In genomic region chr5:43209060-43209459, GRCh38 we compare ENCODE assay signal across 14 cellular contexts. TPM values are rescaled to one million over a fixed set of nuclear protein-coding genes. Genes with fewer than 3 reads are reported as not detected.
"Had no signal": no experiment of that assay in that cellular context is flagged by ENCODE, and none has a peak within 500 bp of the region (broad histone marks: within the 10 kb centered on the region; RNA-seq: fewer than 3 reads in every experiment).

No MANE protein-coding gene starts in this region.

- H3K36me3 ChIP-seq: lower lobe of right lung, spleen, vagina had no signal

- H3K27ac ChIP-seq: lower lobe of right lung, spleen, vagina had no signal

- ATAC-seq: activated CD4-positive, alpha-beta T cell treated with anti-CD3 and anti-CD28 coated beads for 36 hours; stimulated activated naive B cell treated with anti-CD40 and anti-IgM and Interleukin-4, amounts not matched to agents 10 μg/mL and 1 μg/mL and 100 μg/mL, for 72 hours; T-helper 17 cell had no signal

- DNase-seq: activated CD4-positive, alpha-beta memory T cell treated with anti-CD3 and anti-CD28 coated beads for 36 hours; activated CD4-positive, alpha-beta T cell treated with anti-CD3 and anti-CD28 coated beads for 36 hours; activated gamma-delta T cell treated with Interleukin-2 at 50 U/mL for 16 hours; activated T-cell treated with anti-CD3 and anti-CD28 coated beads for 4 hours; amygdala; caudate nucleus; dorsolateral prefrontal cortex; lower lobe of right lung; occipital lobe; retina; spleen; stimulated activated naive B cell treated with anti-CD40 and anti-IgM and Interleukin-4, amounts not matched to agents 10 μg/mL and 1 μg/mL and 100 μg/mL, for 72 hours; T-helper 17 cell had no signal

- H3K4me3 ChIP-seq: dorsolateral prefrontal cortex, lower lobe of right lung, spleen, vagina had no signal

- H3K4me1 ChIP-seq: lower lobe of right lung, spleen, vagina had no signal

- H3K9me3 ChIP-seq: lower lobe of right lung, spleen, vagina had no signal

RNA-seq across cellular contexts. Expression of gene NIM1K, which starts 17.0 kb away (rescaled TPM):
- total RNA-seq: vagina had no signal
